Comparison of ENCODE assay signal across 8 cellular contexts in genomic region chr14:88005050-88005481, GRCh38. TPM values are rescaled to one million over a fixed set of nuclear protein-coding genes. Genes with fewer than 3 reads are reported as not detected.
DNase-seq lines count a peak whose midpoint lies in the region; ATAC-seq and TF ChIP-seq lines count a peak whose summit lies in the region.

Gene GPR65, plus strand, starts transcription at chr14:88005135. Its CDS starts 5,713 bp downstream, at chr14:88010848.

- no peak for TF ChIP-seq CTCF in ascending aorta (IDR thresholded peaks at IDR 0.05)

- peak within 1 kb of the TSS in 1 of 2 donors; percentile 24 for H3K4me3 ChIP-seq in ascending aorta

- POLR2A ChIA-PET in naive thymus-derived CD8-positive, alpha-beta T cell (lab: Charles Lee): interaction anchor here (0.9 to 6.8 kb wide), 4 partner anchors 10 to 25 kb away, joined by 3 to 125 read pairs (median 8); partner anchors contain the start of gene GALC

- H3K4me1 ChIP-seq in ascending aorta: no peaks in the 10 kb centered on the region

- peak within 1 kb of the TSS; percentile 85 to 98 (median 94) for H3K4me3 Mint-ChIP-seq in naive thymus-derived CD8-positive, alpha-beta T cell

- intact Hi-C loops in ascending aorta (cut with DNase I): no loop called here

- no peaks in the 10 kb centered on the region for H3K27me3 ChIP-seq in ascending aorta

- H3K27ac Mint-ChIP-seq in naive thymus-derived CD8-positive, alpha-beta T cell: peak within 1 kb of the TSS; percentile 80 to 99 (median 96)

- peaks cover 0 to 7% (median 1%) of the 10 kb centered on the region in 3 donors for H3K36me3 Mint-ChIP-seq in naive thymus-derived CD8-positive, alpha-beta T cell

- H3K9me3 Mint-ChIP-seq in naive thymus-derived CD8-positive, alpha-beta T cell: no peaks in the 10 kb centered on the region

- H3K4me1 Mint-ChIP-seq in naive thymus-derived CD8-positive, alpha-beta T cell: peaks cover 37 to 76% (median 63%) of the 10 kb centered on the region in 4 donors

- DNase-seq in EH (ENCODE audit: low read depth) (peak; percentile 41), cerebellar cortex (ENCODE audit: low spot score) (no peak), ascending aorta (ENCODE audit: low spot score in 2 of 2) (no peak), NCI-H1417 (lab: John Stamatoyannopoulos, UW) (no peak)
- DNase-seq in activated CD4-positive, alpha-beta T cell treated with anti-CD3 and anti-CD28 coated beads, Interleukin-2, amount 50 U/mL, for 4 hours: peak; percentile 7 to 8
- DNase-seq in naive thymus-derived CD8-positive, alpha-beta T cell: peak in 8 of 10 donors; percentile 25 to 77 (median 66)

- peak; percentile 62 for ATAC-seq in GM19372 (IDR thresholded peaks at IDR 0.05; ENCODE audit: low read depth, unreplicated experiment)
- peak; percentile 69 for ATAC-seq in HG03378 (IDR thresholded peaks at IDR 0.05; ENCODE audit: unreplicated experiment)
- ATAC-seq in naive thymus-derived CD8-positive, alpha-beta T cell: peak; percentile 57 to 64

- no peak within 1 kb of the TSS for H3K27ac ChIP-seq in ascending aorta

- H3K36me3 ChIP-seq in ascending aorta: no peaks in the 10 kb centered on the region

- no peaks in the 10 kb centered on the region for H3K27me3 Mint-ChIP-seq in naive thymus-derived CD8-positive, alpha-beta T cell

- no peaks in the 10 kb centered on the region for H3K9me3 ChIP-seq in ascending aorta

RNA-seq across cellular contexts. Expression of gene GPR65, which starts in this region (rescaled TPM):
- 10 to 100 TPM; 11.4 TPM for total RNA-seq in naive thymus-derived CD8-positive, alpha-beta T cell
- 10 to 100 TPM; 12.0 to 27.3 (median 14.9) TPM for polyA plus RNA-seq in naive thymus-derived CD8-positive, alpha-beta T cell
- total RNA-seq in ascending aorta: 0.32 TPM

Comparison
In these comparisons a context has a peak if more than half of its experiments do, and no peak if none do; other contexts are left out.
1. DNase-seq: peak in EH (single experiment), activated CD4-positive, alpha-beta T cell treated with anti-CD3 and anti-CD28 coated beads, Interleukin-2, amount 50 U/mL, for 4 hours (2 of 2) and naive thymus-derived CD8-positive, alpha-beta T cell (8 of 10); none in cerebellar cortex (single experiment), ascending aorta (0 of 2) and NCI-H1417 (0 of 3).
2. Peak in every context shown above with its lines, with median percentiles within 50 percentile points of each other: ATAC-seq.